In the genomic region with DNA sequence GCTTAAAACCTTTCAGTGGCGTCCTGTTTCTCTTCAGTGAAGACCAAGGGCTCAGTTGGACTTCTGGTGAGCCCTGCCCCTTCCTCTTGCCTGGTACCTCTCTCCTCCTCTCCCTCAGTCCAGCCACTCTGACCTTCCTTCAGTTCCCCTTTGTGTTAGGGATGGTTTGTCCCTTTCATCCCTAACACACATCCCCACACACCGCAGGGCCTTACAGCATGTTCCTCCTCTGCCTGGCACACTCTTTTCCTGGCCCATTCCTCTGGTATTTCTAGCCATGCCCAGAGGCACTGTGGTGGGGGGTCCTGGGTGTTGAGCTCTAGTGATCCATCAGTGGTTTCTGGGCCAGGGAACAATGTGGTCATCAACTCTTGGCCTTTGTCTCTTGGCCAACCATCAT, we compare ENCODE assay signal across 39 cellular contexts. TPM values are rescaled to one million over a fixed set of nuclear protein-coding genes. Genes with fewer than 3 reads are reported as not detected.
"Had no signal": no experiment of that assay in that cellular context is flagged by ENCODE, and none has a peak within 500 bp of the region (broad histone marks: within the 10 kb centered on the region; RNA-seq: fewer than 3 reads in every experiment).

No MANE protein-coding gene starts in this region.

- H3K27me3 ChIP-seq: MG63 had no signal

- H3K9me3 ChIP-seq: MG63 had no signal

- H3K36me3 ChIP-seq: MG63 had no signal

- DNase-seq: Karpas-422, Kasumi-1, MG63, MM.1S, MV-4-11, NCI-H1048, NCI-H1092, NCI-H1092 treated with DMSO at 0.1 percent for 48 hours, NCI-H1105, NCI-H1105 treated with DMSO at 0.1 percent for 48 hours, NCI-H1417, NCI-H1417 treated with DMSO at 0.1 percent for 48 hours, NCI-H1436, NCI-H1436 treated with DMSO at 0.1 percent for 48 hours, NCI-H146, NCI-H1694, NCI-H1694 treated with DMSO at 0.1 percent for 48 hours, NCI-H187, NCI-H187 treated with DMSO at 0.1 percent for 48 hours, NCI-H1930, NCI-H2029, NCI-H2029 treated with DMSO at 0.1 percent for 48 hours, NCI-H2081, NCI-H2081 treated with DMSO at 0.1 percent for 48 hours, NCI-H2107, NCI-H2171, NCI-H2171 treated with DMSO at 0.1 percent for 48 hours, NCI-H2227 treated with DMSO at 0.1 percent for 48 hours, NCI-H226, NCI-H345, NCI-H446, NCI-H446 treated with DMSO at 0.1 percent for 48 hours, NCI-H510A, NCI-H510A treated with DMSO at 0.1 percent for 48 hours, NCI-H524 had no signal

- H3K4me3 ChIP-seq: MG63 had no signal

RNA-seq across cellular contexts. Expression of a gene that starts 50.0 kb away (rescaled TPM):
- total RNA-seq: LHCN-M2, M059J, MCF 10A, NCI-H460 had no signal
